In the genomic region with DNA sequence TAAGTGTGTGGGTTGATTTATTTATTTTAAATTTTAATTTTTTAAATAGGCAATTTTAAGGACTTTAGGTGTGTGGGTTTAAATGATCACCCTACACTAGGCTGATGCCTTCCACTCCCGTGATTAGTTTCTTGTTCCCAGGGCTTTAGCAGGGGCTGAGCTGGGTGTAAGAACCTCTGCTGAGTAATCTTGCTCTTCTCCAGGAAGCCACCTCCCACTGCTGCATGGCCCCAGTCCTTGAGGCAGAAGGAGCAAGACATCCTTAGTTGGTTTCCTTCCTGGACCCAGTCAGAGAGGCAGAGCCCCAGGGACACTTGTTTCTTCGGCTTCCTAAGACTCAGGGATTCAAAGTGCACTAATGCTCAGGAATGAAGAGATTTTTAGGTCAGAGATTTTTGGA, we compare ENCODE assay signal across 28 cellular contexts. TPM values are rescaled to one million over a fixed set of nuclear protein-coding genes. Genes with fewer than 3 reads are reported as not detected.
DNase-seq lines count a peak whose midpoint lies in the region; ATAC-seq, FAIRE-seq and TF ChIP-seq lines count a peak whose summit lies in the region.
"Had no signal": no experiment of that assay in that cellular context is flagged by ENCODE, and none has a peak within 500 bp of the region (broad histone marks: within the 10 kb centered on the region; RNA-seq: fewer than 3 reads in every experiment).

No MANE protein-coding gene starts in this region.

- H4K8ac ChIP-seq in neuronal stem cell (ENCODE audit: low read depth, low read length): no peak overlapping the region

- peaks cover 16 to 19% of the 10 kb centered on the region in 2 experiments for H3K27me3 ChIP-seq in K562 (ENCODE audit: control insufficient read depth in 2 of 2, insufficient read depth in 2 of 2, low read length in 2 of 2)
- peaks cover 0 to 7% (median 0%) of the 10 kb centered on the region in 3 experiments for H3K27me3 ChIP-seq in neuronal stem cell (ENCODE audit: control insufficient read depth in 3 of 3, insufficient read depth in 3 of 3, low read depth in 1 of 3, low read length in 3 of 3)
- H3K27me3 ChIP-seq in transverse colon: peaks cover 11% of the 10 kb centered on the region
- H3K27me3 ChIP-seq: BE2C had no signal

- H3K23ac ChIP-seq in neuronal stem cell (ENCODE audit: low read depth, low read length, poor library complexity): no peak overlapping the region

- TF ChIP-seq EP300 in K562 (IDR thresholded peaks at IDR 0.05; ENCODE audit: low read length) (no peak), transverse colon (IDR thresholded peaks at IDR 0.05; ENCODE audit: low read depth) (no peak)

- H3K4me1 ChIP-seq in K562 (replicated peaks in 1 of 2; ENCODE audit: control insufficient read depth in 2 of 2, insufficient read depth in 2 of 2, low read length in 2 of 2) (no peaks in the 10 kb centered on the region), neuronal stem cell (ENCODE audit: control insufficient read depth in 2 of 2, insufficient read depth in 1 of 2, low read depth in 1 of 2, low read length in 2 of 2) (no peaks in the 10 kb centered on the region), transverse colon (no peaks in the 10 kb centered on the region)
- H3K4me1 ChIP-seq: A549, BE2C, heart right ventricle had no signal

- H3K14ac ChIP-seq in neuronal stem cell (ENCODE audit: low read length): no peak overlapping the region

- no peak overlapping the region for H3K18ac ChIP-seq in neuronal stem cell (ENCODE audit: low read length)

- POLR2A ChIA-PET in activated CD8-positive, alpha-beta T cell treated with anti-CD3 and anti-CD28 coated beads for 36 hours (lab: Charles Lee): no interaction called here
- POLR2A ChIA-PET in activated CD8-positive, alpha-beta T cell treated with anti-CD3 and anti-CD28 coated beads, Interleukin-2, amount 10 ng/mL, durations not matched to agents 7 days and 5 days (lab: Charles Lee): no interaction called here
- POLR2A ChIA-PET in K562 (lab: Yijun Ruan, JAX): interaction anchor here (0.6 to 0.9 kb wide), 3 partner anchors 8 to 120 kb away, joined by 3 to 4 read pairs (median 3); no protein-coding TSS in a partner anchor

- H4K91ac ChIP-seq in neuronal stem cell (ENCODE audit: low read depth, low read length, poor library complexity): no peak overlapping the region

- DNase-seq in activated CD8-positive, alpha-beta T cell treated with anti-CD3 and anti-CD28 coated beads for 36 hours: no peak
- DNase-seq in activated CD8-positive, alpha-beta T cell treated with anti-CD3 and anti-CD28 coated beads, Interleukin-2, amount 10 ng/mL, durations not matched to agents 7 days and 5 days: no peak
- DNase-seq in HT1080 (ENCODE audit: low read depth) (peak; percentile 44), K562 (ENCODE audit: extremely low read depth in 1 of 4, low spot score in 3 of 4) (no peak), neuronal stem cell (ENCODE audit: low spot score) (no peak), LoVo (ENCODE audit: low spot score) (no peak), nucleus accumbens (lab: John Stamatoyannopoulos, UW) (no peak), transverse colon (no peak)
- DNase-seq: activated CD4-positive, CD25-positive, alpha-beta regulatory T cell treated with anti-CD3 and anti-CD28 coated beads, Interleukin-2, amount 50 U/mL, for 72 hours; activated naive CD4-positive, alpha-beta T cell treated with anti-CD3 and anti-CD28 coated beads, Interleukin-2, amount 50 U/mL, for 16 hours; activated T-cell treated with anti-CD3 and anti-CD28 coated beads, Interleukin-2, amount 50 U/mL, for 4 hours; aorta; BE2C; foreskin fibroblast; heart right ventricle; left colon; NCI-H2081 treated with DMSO at 0.1 percent for 48 hours; small intestine; stimulated activated CD4-positive, alpha-beta T cell treated with anti-CD3 and anti-CD28 coated beads, Interleukin-2, amount 100 ng/mL, for 24 hours had no signal

- TF ChIP-seq CTCF in activated CD8-positive, alpha-beta T cell treated with anti-CD3 and anti-CD28 coated beads for 36 hours (IDR thresholded peaks at IDR 0.05): no peak
- TF ChIP-seq CTCF in K562 (IDR thresholded peaks at IDR 0.05 in 2 of 3, conservative IDR thresholded peaks at IDR 0.05 in 1 of 3; ENCODE audit: insufficient read depth in 2 of 3, low read depth in 1 of 3, low read length in 3 of 3) (no peak), transverse colon (IDR thresholded peaks at IDR 0.05) (no peak)

- H3K9me3 ChIP-seq in K562 (replicated peaks; ENCODE audit: control insufficient read depth, insufficient read depth, low read depth, low read length): no peaks in the 10 kb centered on the region
- H3K9me3 ChIP-seq in neuronal stem cell (replicated peaks in 1 of 2; ENCODE audit: control insufficient read depth in 2 of 2, insufficient read depth in 1 of 2, low read depth in 1 of 2, low read length in 2 of 2): no peaks in the 10 kb centered on the region
- no peaks in the 10 kb centered on the region for H3K9me3 ChIP-seq in transverse colon
- H3K9me3 ChIP-seq: A549, BE2C had no signal

- CTCF ChIA-PET in activated CD8-positive, alpha-beta T cell treated with anti-CD3 and anti-CD28 coated beads for 36 hours (lab: Charles Lee): no interaction called here
- CTCF ChIA-PET in activated CD8-positive, alpha-beta T cell treated with anti-CD3 and anti-CD28 coated beads, Interleukin-2, amount 10 ng/mL, durations not matched to agents 7 days and 5 days (lab: Charles Lee): no interaction called here
- CTCF ChIA-PET in K562 (lab: Yijun Ruan, JAX; ENCODE audit: low intra/inter-chr PET ratio): no interaction called here

- FAIRE-seq in K562 (lab: Jason Lieb, UNC): no peak
- FAIRE-seq: A549, small intestine had no signal

- no peak overlapping the region for H3K4ac ChIP-seq in neuronal stem cell (ENCODE audit: low read length)

- H2BK120ac ChIP-seq in neuronal stem cell (ENCODE audit: low read depth, low read length): no peak overlapping the region

- TF ChIP-seq RAD21 in K562 (CRISPR knock-in tag; conservative IDR thresholded peaks at IDR 0.05 in 1 of 2, IDR thresholded peaks at IDR 0.05 in 1 of 2): no peak

- H3K27ac Mint-ChIP-seq in activated CD8-positive, alpha-beta T cell treated with anti-CD3 and anti-CD28 coated beads for 36 hours: no peak overlapping the region
- H3K27ac Mint-ChIP-seq in activated CD8-positive, alpha-beta T cell treated with anti-CD3 and anti-CD28 coated beads, Interleukin-2, amount 10 ng/mL, durations not matched to agents 7 days and 5 days: no peak overlapping the region
- H3K27ac Mint-ChIP-seq: dendritic cell treated with granulocyte-macrophage colony-stimulating factor and Interleukin-4, amounts not matched to agents 40 ng/mL and 50 ng/mL, for 4 days had no signal

- no peaks in the 10 kb centered on the region for H3K79me1 ChIP-seq in neuronal stem cell (ENCODE audit: low read depth, low read length)

- H2BK15ac ChIP-seq in neuronal stem cell (ENCODE audit: low read length): no peak overlapping the region

- peak; percentile 34 for ATAC-seq in activated CD8-positive, alpha-beta T cell treated with anti-CD3 and anti-CD28 coated beads for 36 hours
- ATAC-seq in activated CD8-positive, alpha-beta T cell treated with anti-CD3 and anti-CD28 coated beads, Interleukin-2, amount 10 ng/mL, durations not matched to agents 7 days and 5 days: no peak
- peak; percentile 68 for ATAC-seq in K562
- ATAC-seq: A549, HCT116, heart right ventricle, left colon had no signal

- H3K4me3 ChIP-seq in K562: no peak overlapping the region
- H3K4me3 ChIP-seq in neuronal stem cell (ENCODE audit: low read length in 2 of 2): no peak overlapping the region
- H3K4me3 ChIP-seq in transverse colon: no peak overlapping the region
- H3K4me3 ChIP-seq: A549, heart right ventricle had no signal

- no peaks in the 10 kb centered on the region for H3K9me3 Mint-ChIP-seq in activated CD8-positive, alpha-beta T cell treated with anti-CD3 and anti-CD28 coated beads for 36 hours
- H3K9me3 Mint-ChIP-seq in activated CD8-positive, alpha-beta T cell treated with anti-CD3 and anti-CD28 coated beads, Interleukin-2, amount 10 ng/mL, durations not matched to agents 7 days and 5 days (ENCODE audit: insufficient read depth): no peaks in the 10 kb centered on the region
- H3K9me3 Mint-ChIP-seq: activated T-cell treated with anti-CD3 and anti-CD28 coated beads, Interleukin-2, amount 50 U/mL, for 4 hours; dendritic cell treated with granulocyte-macrophage colony-stimulating factor and Interleukin-4, amounts not matched to agents 40 ng/mL and 50 ng/mL, for 4 days had no signal

- H3K27ac ChIP-seq in K562 (ENCODE audit: extremely low read depth, low read depth, low read length) (no peak overlapping the region), neuronal stem cell (replicated peaks; ENCODE audit: low read length) (no peak overlapping the region), transverse colon (no peak overlapping the region)
- H3K27ac ChIP-seq: A549, heart right ventricle had no signal

- no peak overlapping the region for H2AK5ac ChIP-seq in neuronal stem cell (ENCODE audit: low read depth, low read length)

- BruUV-seq in K562 (replicated peaks; lab: Mats Ljungman, UMichigan): no TSS peak

- no peak overlapping the region for H3K4me3 Mint-ChIP-seq in activated CD8-positive, alpha-beta T cell treated with anti-CD3 and anti-CD28 coated beads for 36 hours
- no peak overlapping the region for H3K4me3 Mint-ChIP-seq in activated CD8-positive, alpha-beta T cell treated with anti-CD3 and anti-CD28 coated beads, Interleukin-2, amount 10 ng/mL, durations not matched to agents 7 days and 5 days
- H3K4me3 Mint-ChIP-seq: activated T-cell treated with anti-CD3 and anti-CD28 coated beads, Interleukin-2, amount 50 U/mL, for 4 hours; dendritic cell treated with granulocyte-macrophage colony-stimulating factor and Interleukin-4, amounts not matched to agents 40 ng/mL and 50 ng/mL, for 4 days had no signal

- intact Hi-C loops in activated CD8-positive, alpha-beta T cell treated with anti-CD3 and anti-CD28 coated beads for 36 hours (cut with micrococcal nuclease): no loop called here
- intact Hi-C loops in K562 (cut with micrococcal nuclease) (no loop called here), transverse colon (cut with DNase I; ENCODE audit: low total_unique reads) (no loop called here)

- H3K36me3 Mint-ChIP-seq in activated CD8-positive, alpha-beta T cell treated with anti-CD3 and anti-CD28 coated beads for 36 hours (ENCODE audit: low read depth): no peaks in the 10 kb centered on the region
- H3K36me3 Mint-ChIP-seq in activated CD8-positive, alpha-beta T cell treated with anti-CD3 and anti-CD28 coated beads, Interleukin-2, amount 10 ng/mL, durations not matched to agents 7 days and 5 days (ENCODE audit: low read depth): no peaks in the 10 kb centered on the region

- in situ Hi-C loops in K562 (cut with MboI): no loop called here
- in situ Hi-C loops in transverse colon (cut with MboI; ENCODE audit: low pct_ligation_motif_present in 1 of 4, low pct_unique_long_range_greater_than_20kb in 1 of 4, low sequenced_read_pairs in 3 of 4): no loop called here

- H3K4me2 ChIP-seq in K562 (ENCODE audit: insufficient read depth, low read length) (no peak overlapping the region), neuronal stem cell (ENCODE audit: insufficient read depth, low read length, poor library complexity, severe bottlenecking) (no peak overlapping the region)
- H3K4me2 ChIP-seq: A549 had no signal

- no peak overlapping the region for H2AFZ ChIP-seq in K562 (ENCODE audit: low read depth, low read length)
- H2AFZ ChIP-seq in neuronal stem cell (ENCODE audit: low read length): peak overlapping the region; percentile 22

- H3K9ac ChIP-seq in K562 (ENCODE audit: insufficient read depth in 1 of 2, low read depth in 2 of 2, low read length in 2 of 2) (no peak overlapping the region), neuronal stem cell (ENCODE audit: low read depth, low read length, poor library complexity) (no peak overlapping the region)

- H2BK12ac ChIP-seq in neuronal stem cell (ENCODE audit: low read length): no peak overlapping the region

- no peaks in the 10 kb centered on the region for H3K9me1 ChIP-seq in K562 (ENCODE audit: control insufficient read depth, insufficient read depth, low read length)

- H3K4me1 Mint-ChIP-seq in activated CD8-positive, alpha-beta T cell treated with anti-CD3 and anti-CD28 coated beads for 36 hours (ENCODE audit: low read depth): no peaks in the 10 kb centered on the region
- H3K4me1 Mint-ChIP-seq in activated CD8-positive, alpha-beta T cell treated with anti-CD3 and anti-CD28 coated beads, Interleukin-2, amount 10 ng/mL, durations not matched to agents 7 days and 5 days (ENCODE audit: low read depth): peaks cover 3% of the 10 kb centered on the region

- H3K36me3 ChIP-seq in K562 (ENCODE audit: control insufficient read depth, insufficient read depth, low read length) (no peaks in the 10 kb centered on the region), neuronal stem cell (replicated peaks in 1 of 2; ENCODE audit: control insufficient read depth in 2 of 2, insufficient read depth in 2 of 2, low read length in 2 of 2) (no peaks in the 10 kb centered on the region), transverse colon (no peaks in the 10 kb centered on the region)
- H3K36me3 ChIP-seq: BE2C, heart right ventricle had no signal

- WGBS in K562 (ENCODE audit: insufficient coverage, low coverage, missing lambda C conversion rate): 0% methylated on average over 2 of the region's 2 CpGs
- no CpG with 5 or more reads among the region's 2 CpGs for WGBS in neuronal stem cell (ENCODE audit: extremely low coverage in 2 of 2, insufficient read length in 2 of 2, insufficient replicate concordance in 1 of 2), 2 donors
- 48 to 83% methylated on average over 1 to 2 of the region's 2 CpGs for WGBS in transverse colon (ENCODE audit: low coverage in 1 of 2), 2 donors

- TF ChIP-seq POLR2A in K562 (conservative IDR thresholded peaks at IDR 0.05) (no peak), transverse colon (IDR thresholded peaks at IDR 0.05) (no peak)

- H2BK5ac ChIP-seq in neuronal stem cell (ENCODE audit: low read length): no peak overlapping the region

- no peaks in the 10 kb centered on the region for H4K20me1 ChIP-seq in K562 (replicated peaks; ENCODE audit: control insufficient read depth, insufficient read depth, low read length)

- no peaks in the 10 kb centered on the region for H3K79me2 ChIP-seq in K562 (ENCODE audit: control insufficient read depth, insufficient read depth, low read length)

- peaks cover 11% of the 10 kb centered on the region for H3K27me3 Mint-ChIP-seq in activated CD8-positive, alpha-beta T cell treated with anti-CD3 and anti-CD28 coated beads for 36 hours
- H3K27me3 Mint-ChIP-seq in activated CD8-positive, alpha-beta T cell treated with anti-CD3 and anti-CD28 coated beads, Interleukin-2, amount 10 ng/mL, durations not matched to agents 7 days and 5 days (ENCODE audit: low read depth): peaks cover 8% of the 10 kb centered on the region

RNA-seq across cellular contexts. Expression of gene CDC5L, which starts 19.8 kb away (rescaled TPM):
- 10 to 100 TPM; 20.4 to 21.4 TPM for total RNA-seq in activated CD8-positive, alpha-beta T cell treated with anti-CD3 and anti-CD28 coated beads for 36 hours
- total RNA-seq in activated CD8-positive, alpha-beta T cell treated with anti-CD3 and anti-CD28 coated beads, Interleukin-2, amount 10 ng/mL, durations not matched to agents 7 days and 5 days: 10 to 100 TPM; 22.6 to 22.7 TPM
- 22.6 and 23.5 TPM in 2 replicates for total RNA-seq in HT1080 (2014; rRNA removed; shearing (Covaris generic))
- 13.6 and 16.2 TPM in 2 replicates for polyA plus RNA-seq in HT1080 (2015; cell fraction: cytosol; rRNA removed)
- 33.4 and 33.9 TPM in 2 replicates for polyA plus RNA-seq in HT1080 (2015; cell fraction: nucleus; rRNA removed)
- 9.6 and 23.7 TPM in 2 replicates for total RNA-seq in K562 (2011; cell fraction: chromatin; rRNA removed; ENCODE audit: low replicate concordance)
- 7.2 and 7.6 TPM in 2 replicates for total RNA-seq in K562 (2011; cell fraction: nucleolus; rRNA removed)
- 11.3 and 12.1 TPM in 2 replicates for total RNA-seq in K562 (2011; cell fraction: nucleoplasm; rRNA removed)
- total RNA-seq in K562 (2014; rRNA removed) (26.0 and 26.4 TPM in 2 replicates), K562 (2014; rRNA removed; fragmentation: Illumina TruSeq; extraction: Trizol) (42.6 and 51.3 TPM in 2 replicates), K562 (2015; rRNA removed; fragmentation: Illumina TruSeq; extraction: Trizol) (40.5 and 44.2 TPM in 2 replicates), K562 (2021) (28.6 and 29.9 TPM in 2 replicates), transverse colon (10 to 100 TPM in 3 of 4 donors, 1 to 10 TPM in 1; 8.2 to 49.6 (median 15.2) TPM)
- polyA plus RNA-seq in K562 (2011; rRNA removed) (21.3 and 31.3 TPM in 2 replicates), K562 (2014; fragmentation: Illumina TruSeq; extraction: Trizol) (29.4 and 33.9 TPM in 2 replicates), K562 (2014; fragmentation: Nextera tagmentation; extraction: Ambion mirVana) (10 to 100 TPM; 23.5 to 30.8 TPM), K562 (2014; rRNA removed) (20.4 and 22.3 TPM in 2 replicates)
- polyA plus RNA-seq in K562 (2011; cell fraction: cytosol; rRNA removed): 7.9 and 9.8 TPM in 2 replicates
- polyA plus RNA-seq in K562 (2011; cell fraction: nucleus; rRNA removed): 6.9 and 8.7 TPM in 2 replicates
- polyA plus RNA-seq in K562 (2012): 18.2 and 20.2 TPM in 2 replicates
- 41.8 and 42.8 TPM in 2 replicates for polyA minus RNA-seq in K562 (2011; rRNA and poly(A)+ RNA removed)
- 14.1 and 17.6 TPM in 2 replicates for polyA minus RNA-seq in K562 (2011; cell fraction: cytosol; rRNA and poly(A)+ RNA removed)
- polyA minus RNA-seq in K562 (2011; cell fraction: nucleus; rRNA and poly(A)+ RNA removed): 11.4 and 22.5 TPM in 2 replicates
- 32.0 TPM for polyA plus RNA-seq in neuronal stem cell (2013, experiment 1 of 2)
- 33.0 TPM for polyA plus RNA-seq in neuronal stem cell (2013, experiment 2 of 2)

RNA-seq across cellular contexts. Expression of gene SPATS1, which starts 25.2 kb away (rescaled TPM):
- not detected for total RNA-seq in activated CD8-positive, alpha-beta T cell treated with anti-CD3 and anti-CD28 coated beads for 36 hours
- total RNA-seq in activated CD8-positive, alpha-beta T cell treated with anti-CD3 and anti-CD28 coated beads, Interleukin-2, amount 10 ng/mL, durations not matched to agents 7 days and 5 days: not detected
- total RNA-seq in HT1080 (2014; rRNA removed; shearing (Covaris generic)): not detected in 2 replicates
- polyA plus RNA-seq in HT1080 (2015; cell fraction: cytosol; rRNA removed): not detected in 2 replicates
- not detected in 2 replicates for polyA plus RNA-seq in HT1080 (2015; cell fraction: nucleus; rRNA removed)
- total RNA-seq in K562 (2011; cell fraction: chromatin; rRNA removed; ENCODE audit: low replicate concordance): not detected in 2 replicates
- total RNA-seq in K562 (2011; cell fraction: nucleolus; rRNA removed): not detected in 2 replicates
- not detected in 2 replicates for total RNA-seq in K562 (2011; cell fraction: nucleoplasm; rRNA removed)
- not detected in 2 replicates for total RNA-seq in K562 (2014; rRNA removed)
- total RNA-seq in K562 (2014; rRNA removed; fragmentation: Illumina TruSeq; extraction: Trizol): not detected in 2 replicates
- total RNA-seq in K562 (2015; rRNA removed; fragmentation: Illumina TruSeq; extraction: Trizol): not detected in 2 replicates
- total RNA-seq in K562 (2021): not detected in 2 replicates
- not detected in 2 replicates for polyA plus RNA-seq in K562 (2011; rRNA removed)
- polyA plus RNA-seq in K562 (2011; cell fraction: cytosol; rRNA removed): not detected in 2 replicates
- not detected in 2 replicates for polyA plus RNA-seq in K562 (2011; cell fraction: nucleus; rRNA removed)
- not detected in 2 replicates for polyA plus RNA-seq in K562 (2012)
- polyA plus RNA-seq in K562 (2014; fragmentation: Illumina TruSeq; extraction: Trizol): not detected in 2 replicates
- polyA plus RNA-seq in K562 (2014; fragmentation: Nextera tagmentation; extraction: Ambion mirVana): not detected
- polyA plus RNA-seq in K562 (2014; rRNA removed): not detected in 2 replicates
- polyA minus RNA-seq in K562 (2011; rRNA and poly(A)+ RNA removed): not detected in 2 replicates
- not detected in 2 replicates for polyA minus RNA-seq in K562 (2011; cell fraction: cytosol; rRNA and poly(A)+ RNA removed)
- polyA minus RNA-seq in K562 (2011; cell fraction: nucleus; rRNA and poly(A)+ RNA removed): not detected in 2 replicates
- not detected for polyA plus RNA-seq in neuronal stem cell (2013, experiment 1 of 2)
- not detected for polyA plus RNA-seq in neuronal stem cell (2013, experiment 2 of 2)
- not detected for total RNA-seq in transverse colon
- total RNA-seq: activated CD8-positive, alpha-beta memory T cell treated with anti-CD3 and anti-CD28 coated beads for 36 hours; activated T-cell treated with anti-CD3 and anti-CD28 coated beads, Interleukin-2, amount 50 U/mL, for 4 hours; aorta; cardiac septum; heart right ventricle; left colon; OCI-LY7; omental fat pad; subcutaneous adipose tissue; ureter had no signal
- polyA plus RNA-seq: A549, aorta, heart right ventricle had no signal

RNA-seq across cellular contexts. Expression of gene AARS2, which starts 54.5 kb away (rescaled TPM):
- 10 to 100 TPM; 16.2 to 16.3 TPM for total RNA-seq in activated CD8-positive, alpha-beta T cell treated with anti-CD3 and anti-CD28 coated beads for 36 hours
- 10 to 100 TPM; 19.4 to 20.5 TPM for total RNA-seq in activated CD8-positive, alpha-beta T cell treated with anti-CD3 and anti-CD28 coated beads, Interleukin-2, amount 10 ng/mL, durations not matched to agents 7 days and 5 days
- total RNA-seq in HT1080 (2014; rRNA removed; shearing (Covaris generic)): 17.4 and 20.2 TPM in 2 replicates
- polyA plus RNA-seq in HT1080 (2015; cell fraction: cytosol; rRNA removed): 9.1 and 11.1 TPM in 2 replicates
- 25.4 and 27.1 TPM in 2 replicates for polyA plus RNA-seq in HT1080 (2015; cell fraction: nucleus; rRNA removed)
- total RNA-seq in K562 (2011; cell fraction: chromatin; rRNA removed; ENCODE audit: low replicate concordance): 36.2 and 99.3 TPM in 2 replicates
- 53.7 and 56.5 TPM in 2 replicates for total RNA-seq in K562 (2011; cell fraction: nucleolus; rRNA removed)
- 43.9 and 45.0 TPM in 2 replicates for total RNA-seq in K562 (2011; cell fraction: nucleoplasm; rRNA removed)
- total RNA-seq in K562 (2014; rRNA removed): 30.5 and 34.6 TPM in 2 replicates
- total RNA-seq in K562 (2014; rRNA removed; fragmentation: Illumina TruSeq; extraction: Trizol): 9.3 and 12.9 TPM in 2 replicates
- 23.6 and 24.6 TPM in 2 replicates for total RNA-seq in K562 (2015; rRNA removed; fragmentation: Illumina TruSeq; extraction: Trizol)
- total RNA-seq in K562 (2021): 31.8 and 34.0 TPM in 2 replicates
- 11.4 and 11.6 TPM in 2 replicates for polyA plus RNA-seq in K562 (2011; rRNA removed)
- 9.5 and 18.3 TPM in 2 replicates for polyA plus RNA-seq in K562 (2011; cell fraction: cytosol; rRNA removed)
- polyA plus RNA-seq in K562 (2011; cell fraction: nucleus; rRNA removed): 24.7 and 40.8 TPM in 2 replicates
- 16.8 and 19.6 TPM in 2 replicates for polyA plus RNA-seq in K562 (2012)
- 18.3 and 23.7 TPM in 2 replicates for polyA plus RNA-seq in K562 (2014; fragmentation: Illumina TruSeq; extraction: Trizol)
- polyA plus RNA-seq in K562 (2014; fragmentation: Nextera tagmentation; extraction: Ambion mirVana): 1 to 10 TPM in 1 of 2 experiments, under 1 TPM in 1; 0.97 to 1.0 TPM
- polyA plus RNA-seq in K562 (2014; rRNA removed): 21.9 and 24.4 TPM in 2 replicates
- 14.8 and 19.6 TPM in 2 replicates for polyA minus RNA-seq in K562 (2011; rRNA and poly(A)+ RNA removed)
- 13.1 and 15.3 TPM in 2 replicates for polyA minus RNA-seq in K562 (2011; cell fraction: cytosol; rRNA and poly(A)+ RNA removed)
- 33.1 and 37.5 TPM in 2 replicates for polyA minus RNA-seq in K562 (2011; cell fraction: nucleus; rRNA and poly(A)+ RNA removed)
- 6.0 TPM for polyA plus RNA-seq in neuronal stem cell (2013, experiment 1 of 2)
- 6.0 TPM for polyA plus RNA-seq in neuronal stem cell (2013, experiment 2 of 2)
- total RNA-seq in transverse colon: 10 to 100 TPM in 3 of 4 donors, 1 to 10 TPM in 1; 9.1 to 18.3 (median 14.8) TPM
